30 cellular contexts compared by ENCODE assay signal in the genomic region with DNA sequence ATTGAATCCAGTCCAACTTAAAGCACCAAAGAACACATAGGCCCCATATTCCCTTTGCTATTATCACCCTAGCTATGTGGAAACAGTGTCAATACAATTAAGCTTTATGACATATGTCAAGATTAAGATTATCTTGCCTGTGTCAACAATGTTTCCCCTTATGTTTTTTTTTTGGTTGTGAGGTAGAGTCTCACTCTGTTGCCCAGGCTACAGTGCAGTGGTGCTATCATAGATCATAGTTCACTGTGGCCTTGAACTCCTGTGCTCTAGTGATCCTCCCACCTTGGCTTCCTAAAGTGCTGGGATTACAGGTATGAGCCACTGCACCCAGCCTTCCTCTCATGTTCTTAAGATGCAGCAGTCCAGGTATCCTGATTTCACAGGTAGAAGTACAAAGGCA.
"Had no signal": no experiment of that assay in that cellular context is flagged by ENCODE, and none has a peak within 500 bp of the region (broad histone marks: within the 10 kb centered on the region; RNA-seq: fewer than 3 reads in every experiment).

No MANE protein-coding gene starts in this region.

- FAIRE-seq: astrocyte, TTC549 had no signal

- H3K36me3 ChIP-seq: esophagus muscularis mucosa, heart left ventricle, left lung, sigmoid colon, stomach, thyroid gland had no signal

- H3K4me3 Mint-ChIP-seq: activated naive CD8-positive, alpha-beta T cell treated with anti-CD3 and anti-CD28 coated beads, Interleukin-2, amount 10 ng/mL, durations not matched to agents 7 days and 5 days; natural killer cell treated with Interleukin-12 subunit alpha and Interleukin-12 subunit beta and Interleukin-15 and Interleukin-18, amount 100 ng/mL, for 72 hours; stimulated activated memory B cell treated with anti-CD40 and anti-IgM and Interleukin-4, amounts not matched to agents 10 μg/mL and 1 μg/mL and 100 μg/mL, for 72 hours had no signal

- H3K27me3 ChIP-seq: esophagus muscularis mucosa, foreskin keratinocyte, heart left ventricle, left lung, sigmoid colon, stomach, thyroid gland had no signal

- H3K36me3 Mint-ChIP-seq: natural killer cell treated with Interleukin-12 subunit alpha and Interleukin-12 subunit beta and Interleukin-15 and Interleukin-18, amount 100 ng/mL, for 72 hours; stimulated activated memory B cell treated with anti-CD40 and anti-IgM and Interleukin-4, amounts not matched to agents 10 μg/mL and 1 μg/mL and 100 μg/mL, for 72 hours had no signal

- DNase-seq: activated CD4-positive, alpha-beta T cell treated with anti-CD3 and anti-CD28 coated beads for 48 hours; activated CD4-positive, alpha-beta T cell treated with anti-CD3 and anti-CD28 coated beads, Interleukin-2, amount 50 U/mL, for 48 hours; activated CD8-positive, alpha-beta memory T cell treated with anti-CD3 and anti-CD28 coated beads for 24 hours; activated effector memory CD4-positive, alpha-beta T cell treated with Interleukin-2 at 50 U/mL for 16 hours; activated naive CD4-positive, alpha-beta T cell treated with Interleukin-2 at 50 U/mL for 16 hours; activated naive CD8-positive, alpha-beta T cell treated with anti-CD3 and anti-CD28 coated beads, Interleukin-2, amount 10 ng/mL, durations not matched to agents 7 days and 5 days; central memory CD4-positive, alpha-beta T cell; dermis blood vessel endothelial cell; effector CD4-positive, alpha-beta T cell; foreskin keratinocyte; heart left ventricle; left lung; mesendoderm; sigmoid colon; stimulated activated CD4-positive, alpha-beta T cell treated with anti-CD3 and anti-CD28 coated beads, Interleukin-1b, Interleukin-23, amount 100 ng/mL, for 48 hours; stimulated activated CD4-positive, alpha-beta T cell treated with anti-CD3 and anti-CD28 coated beads, Interleukin-4, amount 100 ng/mL, for 4 hours; stimulated activated CD8-positive, alpha-beta memory T cell treated with anti-CD3 and anti-CD28 coated beads, Interleukin-4, amount 100 ng/mL, for 48 hours; stomach; T-helper 9 cell; thyroid gland had no signal

- ATAC-seq: activated CD4-positive, CD25-positive, alpha-beta regulatory T cell treated with anti-CD3 and anti-CD28 coated beads, Interleukin-2, amount 50 U/mL, for 24 hours; foreskin keratinocyte; heart left ventricle; left lung; natural killer cell treated with Interleukin-12 subunit alpha and Interleukin-12 subunit beta and Interleukin-15 and Interleukin-18, amount 100 ng/mL, for 72 hours; stimulated activated memory B cell treated with anti-CD40 and anti-IgM and Interleukin-4, amounts not matched to agents 10 μg/mL and 1 μg/mL and 100 μg/mL, for 72 hours had no signal

- H3K9me3 ChIP-seq: esophagus muscularis mucosa, heart left ventricle, left lung, sigmoid colon, stomach, thyroid gland had no signal

- H3K27me3 Mint-ChIP-seq: activated naive CD8-positive, alpha-beta T cell treated with anti-CD3 and anti-CD28 coated beads, Interleukin-2, amount 10 ng/mL, durations not matched to agents 7 days and 5 days; natural killer cell treated with Interleukin-12 subunit alpha and Interleukin-12 subunit beta and Interleukin-15 and Interleukin-18, amount 100 ng/mL, for 72 hours; progenitor cell of endocrine pancreas; stimulated activated memory B cell treated with anti-CD40 and anti-IgM and Interleukin-4, amounts not matched to agents 10 μg/mL and 1 μg/mL and 100 μg/mL, for 72 hours had no signal

- H3K9me3 Mint-ChIP-seq: activated naive CD8-positive, alpha-beta T cell treated with anti-CD3 and anti-CD28 coated beads, Interleukin-2, amount 10 ng/mL, durations not matched to agents 7 days and 5 days; natural killer cell treated with Interleukin-12 subunit alpha and Interleukin-12 subunit beta and Interleukin-15 and Interleukin-18, amount 100 ng/mL, for 72 hours; stimulated activated memory B cell treated with anti-CD40 and anti-IgM and Interleukin-4, amounts not matched to agents 10 μg/mL and 1 μg/mL and 100 μg/mL, for 72 hours had no signal

- H3K27ac ChIP-seq: esophagus muscularis mucosa, foreskin keratinocyte, heart left ventricle, left lung, sigmoid colon, stomach, thyroid gland, VCaP had no signal

- H3K27ac Mint-ChIP-seq: activated naive CD8-positive, alpha-beta T cell treated with anti-CD3 and anti-CD28 coated beads, Interleukin-2, amount 10 ng/mL, durations not matched to agents 7 days and 5 days; natural killer cell treated with Interleukin-12 subunit alpha and Interleukin-12 subunit beta and Interleukin-15 and Interleukin-18, amount 100 ng/mL, for 72 hours; progenitor cell of endocrine pancreas; stimulated activated memory B cell treated with anti-CD40 and anti-IgM and Interleukin-4, amounts not matched to agents 10 μg/mL and 1 μg/mL and 100 μg/mL, for 72 hours had no signal

- H3K4me3 ChIP-seq: esophagus muscularis mucosa, heart left ventricle, left lung, lung, sigmoid colon, smooth muscle cell, stomach, thyroid gland had no signal

- H3K4me1 ChIP-seq: esophagus muscularis mucosa, left lung, sigmoid colon, thyroid gland had no signal
